In the genomic region with DNA sequence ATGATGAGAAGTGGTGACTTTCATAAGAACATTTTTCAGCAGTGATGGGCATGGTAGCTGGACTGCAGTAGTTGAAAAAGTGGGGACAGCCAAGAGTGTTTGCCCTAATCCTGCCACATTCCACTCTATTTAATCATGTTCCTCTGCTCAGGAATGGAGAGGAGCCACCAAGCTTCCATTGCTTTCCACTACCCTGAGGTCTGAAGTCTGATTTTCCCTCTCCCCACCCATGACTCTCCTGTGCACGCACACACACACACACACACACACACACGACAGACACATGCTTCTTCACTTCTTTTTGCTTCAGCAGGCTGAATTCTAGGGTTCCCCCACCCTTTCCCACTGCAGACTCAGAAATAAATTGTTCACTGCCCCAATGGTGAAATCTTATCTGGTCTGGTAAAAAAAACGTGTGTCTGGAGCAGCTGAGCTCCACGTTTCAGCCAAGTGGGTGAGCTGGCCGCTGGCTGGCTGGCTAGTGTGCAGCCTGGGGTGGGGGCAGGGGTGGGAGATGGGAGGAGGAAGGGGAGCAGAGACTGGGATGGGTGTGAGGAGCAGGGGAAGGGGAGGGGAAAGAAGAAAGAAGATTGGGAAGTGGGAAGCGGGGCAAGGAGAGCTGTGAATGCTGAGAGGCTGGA, we compare ENCODE assay signal across 17 cellular contexts.
A peak's percentile ranks its signal among the peaks of the same experiment; 100 is the strongest.
DNase-seq lines count a peak whose midpoint lies in the region; ATAC-seq, FAIRE-seq and TF ChIP-seq lines count a peak whose summit lies in the region.
"Had no signal": no experiment of that assay in that cellular context is flagged by ENCODE, and none has a peak within 500 bp of the region (broad histone marks: within the 10 kb centered on the region; RNA-seq: fewer than 3 reads in every experiment).

No MANE protein-coding gene starts in this region.

- no TSS peak for BruUV-seq in Calu3 (replicated peaks; lab: Mats Ljungman, UMichigan)

- H3K27me3 Mint-ChIP-seq in Calu3 (ENCODE audit: unreplicated experiment) = peaks cover 27% of the 10 kb centered on the region

- WGBS in hepatocyte (ENCODE audit: low lambda C conversion rate, missing lambda C conversion rate) = 37% methylated on average over 5 of the region's 6 CpGs

- no peak for TF ChIP-seq POLR2A in vagina (IDR thresholded peaks at IDR 0.05)

- H3K9me2 ChIP-seq in hepatocyte (replicated peaks; ENCODE audit: insufficient read depth) = no peaks in the 10 kb centered on the region

- H3K36me3 ChIP-seq in hepatocyte (replicated peaks; ENCODE audit: insufficient read depth, low read depth) (no peaks in the 10 kb centered on the region), vagina (no peaks in the 10 kb centered on the region)

- no peak overlapping the region for H3K4me3 Mint-ChIP-seq in Calu3 (ENCODE audit: low read depth, unreplicated experiment)
- H3K4me3 Mint-ChIP-seq: activated T-cell treated with anti-CD3 and anti-CD28 coated beads, Interleukin-2, amount 50 U/mL, for 24 hours; neural crest cell; T-helper 1 cell treated with Interleukin-12 subunit alpha and Interleukin-12 subunit beta and Interleukin-4 antibody, amounts not matched to agents 30 μg/mL and 1 μg/mL, for 36 hours had no signal

- CTCF ChIA-PET in Calu3 (lab: Charles Lee) = interaction anchor here (0.6 kb wide), 1 partner anchor 454 kb away, joined by 3 read pairs; no protein-coding TSS in a partner anchor

- no peaks in the 10 kb centered on the region for H3K36me3 Mint-ChIP-seq in Calu3 (ENCODE audit: insufficient read depth, unreplicated experiment)

- DNase-seq in HTR-8/SVneo (ENCODE audit: insufficient read length, low spot score) = peak; percentile 3
- peak; percentile 43 for DNase-seq in astrocyte of the hippocampus (ENCODE audit: low read depth, low spot score)
- peak; percentile 32 for DNase-seq in hepatocyte (ENCODE audit: low spot score)
- DNase-seq in vagina (ENCODE audit: extremely low spot score in 2 of 2) = peak in 1 of 2 donors; percentile 77
- DNase-seq in SIG-M5 treated with dmso at 0.1 percent for 504 hours (lab: John Stamatoyannopoulos, UW; ENCODE audit: unreplicated experiment) = no peak
- no peak for DNase-seq in stimulated activated naive CD8-positive, alpha-beta T cell treated with anti-CD3 and anti-CD28 coated beads, Interleukin-15, Interleukin-2, amounts not matched to agents 100 U/mL and 50 U/mL, for 24 hours
- no peak for DNase-seq in Calu3
- DNase-seq: activated CD4-positive, alpha-beta T cell treated with anti-CD3 and anti-CD28 coated beads for 1 hour; activated T-cell treated with anti-CD3 and anti-CD28 coated beads, Interleukin-2, amount 50 U/mL, for 24 hours; amygdala; effector memory CD4-positive, alpha-beta T cell; head of caudate nucleus; substantia nigra had no signal

- FAIRE-seq in HTR-8/SVneo (lab: Jason Lieb, UNC) = no peak

- H3K4me3 ChIP-seq in hepatocyte (no peak overlapping the region), vagina (no peak overlapping the region)
- H3K4me3 ChIP-seq: skin epidermis had no signal

- H3K9me3 ChIP-seq in hepatocyte (ENCODE audit: low read depth) (no peaks in the 10 kb centered on the region), vagina (no peaks in the 10 kb centered on the region)

- H3K4me2 ChIP-seq in hepatocyte = peak overlapping the region; percentile 33

- H3K27ac Mint-ChIP-seq in Calu3 (ENCODE audit: unreplicated experiment) = no peak overlapping the region
- H3K27ac Mint-ChIP-seq: activated T-cell treated with anti-CD3 and anti-CD28 coated beads, Interleukin-2, amount 50 U/mL, for 24 hours; T-helper 1 cell treated with Interleukin-12 subunit alpha and Interleukin-12 subunit beta and Interleukin-4 antibody, amounts not matched to agents 30 μg/mL and 1 μg/mL, for 36 hours had no signal

- H3K4me1 ChIP-seq in hepatocyte (ENCODE audit: insufficient read depth) = peaks cover 10% of the 10 kb centered on the region
- peaks cover 9% of the 10 kb centered on the region for H3K4me1 ChIP-seq in vagina

- H3K27ac ChIP-seq in hepatocyte = peak overlapping the region; percentile 60
- H3K27ac ChIP-seq in vagina = peak overlapping the region; percentile 38
- H3K27ac ChIP-seq: skin epidermis had no signal

- no peak for TF ChIP-seq CTCF in hepatocyte (IDR thresholded peaks at IDR 0.05; ENCODE audit: poor library complexity)
- TF ChIP-seq CTCF in vagina (IDR thresholded peaks at IDR 0.05) = no peak
- TF ChIP-seq CTCF in Calu3 (IDR thresholded peaks at IDR 0.05; ENCODE audit: unreplicated experiment) = no peak

- no peaks in the 10 kb centered on the region for H3K4me1 Mint-ChIP-seq in Calu3 (ENCODE audit: low read depth, unreplicated experiment)
- H3K4me1 Mint-ChIP-seq: neural crest cell had no signal

- no peak overlapping the region for H2AFZ ChIP-seq in hepatocyte

- H4K20me1 ChIP-seq in hepatocyte (ENCODE audit: insufficient read depth, poor library complexity, severe bottlenecking) = no peaks in the 10 kb centered on the region

- ATAC-seq in stimulated activated naive CD8-positive, alpha-beta T cell treated with anti-CD3 and anti-CD28 coated beads, Interleukin-15, Interleukin-2, amounts not matched to agents 100 U/mL and 50 U/mL, for 24 hours = no peak
- ATAC-seq: HCT116 had no signal

- intact Hi-C loops in vagina (cut with DNase I) (no loop called here), Calu3 (cut with micrococcal nuclease; ENCODE audit: unreplicated experiment) (no loop called here)

- no peaks in the 10 kb centered on the region for H3K27me3 ChIP-seq in hepatocyte
- H3K27me3 ChIP-seq in vagina = no peaks in the 10 kb centered on the region

- H3K9me3 Mint-ChIP-seq in Calu3 (ENCODE audit: low read depth, unreplicated experiment) = no peaks in the 10 kb centered on the region
- H3K9me3 Mint-ChIP-seq: activated T-cell treated with anti-CD3 and anti-CD28 coated beads, Interleukin-2, amount 50 U/mL, for 24 hours; neural crest cell; T-helper 1 cell treated with Interleukin-12 subunit alpha and Interleukin-12 subunit beta and Interleukin-4 antibody, amounts not matched to agents 30 μg/mL and 1 μg/mL, for 36 hours had no signal

- no peaks in the 10 kb centered on the region for H3K79me2 ChIP-seq in hepatocyte

Comparison
In these comparisons a context has a peak if more than half of its experiments do, and no peak if none do; other contexts are left out.
1. DNase-seq: peak in HTR-8/SVneo (single experiment), astrocyte of the hippocampus (single experiment) and hepatocyte (single experiment); none in SIG-M5 treated with dmso at 0.1 percent for 504 hours (single experiment), stimulated activated naive CD8-positive, alpha-beta T cell treated with anti-CD3 and anti-CD28 coated beads, Interleukin-15, Interleukin-2, amounts not matched to agents 100 U/mL and 50 U/mL, for 24 hours (single experiment) and Calu3 (single experiment).